25 cellular contexts compared by ENCODE assay signal in genomic region chr12:132376464-132376830, GRCh38. TPM values are rescaled to one million over a fixed set of nuclear protein-coding genes. Genes with fewer than 3 reads are reported as not detected.
"Had no signal": no experiment of that assay in that cellular context is flagged by ENCODE, and none has a peak within 500 bp of the region (broad histone marks: within the 10 kb centered on the region; RNA-seq: fewer than 3 reads in every experiment).

No MANE protein-coding gene starts in this region.

- H3K4me3 Mint-ChIP-seq: activated B cell treated with CpG ODN at 0.5 μM for 24 hours; activated CD4-positive, alpha-beta T cell treated with anti-CD3 and anti-CD28 coated beads, Interleukin-2, amount 10 ng/mL, durations not matched to agents 24 days and 14 days; activated CD8-positive, alpha-beta memory T cell treated with anti-CD3 and anti-CD28 coated beads, Interleukin-2, amount 10 ng/mL, durations not matched to agents 7 days and 5 days; activated naive CD4-positive, alpha-beta T cell treated with anti-CD3 and anti-CD28 coated beads for 36 hours; activated naive CD8-positive, alpha-beta T cell treated with anti-CD3 and anti-CD28 coated beads for 36 hours; activated T-cell treated with anti-CD3 and anti-CD28 coated beads, Interleukin-2, amount 50 U/mL, for 24 hours; activated T-helper 1 cell treated with anti-CD3 and anti-CD28 coated beads, Interleukin-12 subunit alpha, Interleukin-12 subunit beta, Interleukin-2, Interleukin-4 antibody, amounts not matched to agents 30 ng/mL and 10 ng/mL and 1 ng/mL, durations not matched to agents 14 hours and 24 hours and 36 hours; T-cell had no signal

- H3K27ac Mint-ChIP-seq: activated B cell treated with CpG ODN at 0.5 μM for 24 hours; activated CD4-positive, alpha-beta T cell treated with anti-CD3 and anti-CD28 coated beads, Interleukin-2, amount 10 ng/mL, durations not matched to agents 24 days and 14 days; activated CD8-positive, alpha-beta memory T cell treated with anti-CD3 and anti-CD28 coated beads, Interleukin-2, amount 10 ng/mL, durations not matched to agents 7 days and 5 days; activated naive CD4-positive, alpha-beta T cell treated with anti-CD3 and anti-CD28 coated beads for 36 hours; activated naive CD8-positive, alpha-beta T cell treated with anti-CD3 and anti-CD28 coated beads for 36 hours; activated T-cell treated with anti-CD3 and anti-CD28 coated beads, Interleukin-2, amount 50 U/mL, for 24 hours; activated T-helper 1 cell treated with anti-CD3 and anti-CD28 coated beads, Interleukin-12 subunit alpha, Interleukin-12 subunit beta, Interleukin-2, Interleukin-4 antibody, amounts not matched to agents 30 ng/mL and 10 ng/mL and 1 ng/mL, durations not matched to agents 14 hours and 24 hours and 36 hours; T-cell had no signal

- H3K4me1 Mint-ChIP-seq: activated B cell treated with CpG ODN at 0.5 μM for 24 hours; activated CD4-positive, alpha-beta T cell treated with anti-CD3 and anti-CD28 coated beads, Interleukin-2, amount 10 ng/mL, durations not matched to agents 24 days and 14 days; activated CD8-positive, alpha-beta memory T cell treated with anti-CD3 and anti-CD28 coated beads, Interleukin-2, amount 10 ng/mL, durations not matched to agents 7 days and 5 days had no signal

- H3K9me3 Mint-ChIP-seq: activated B cell treated with CpG ODN at 0.5 μM for 24 hours; activated CD4-positive, alpha-beta T cell treated with anti-CD3 and anti-CD28 coated beads, Interleukin-2, amount 10 ng/mL, durations not matched to agents 24 days and 14 days; activated naive CD4-positive, alpha-beta T cell treated with anti-CD3 and anti-CD28 coated beads for 36 hours; activated naive CD8-positive, alpha-beta T cell treated with anti-CD3 and anti-CD28 coated beads for 36 hours; activated T-cell treated with anti-CD3 and anti-CD28 coated beads, Interleukin-2, amount 50 U/mL, for 24 hours; activated T-helper 1 cell treated with anti-CD3 and anti-CD28 coated beads, Interleukin-12 subunit alpha, Interleukin-12 subunit beta, Interleukin-2, Interleukin-4 antibody, amounts not matched to agents 30 ng/mL and 10 ng/mL and 1 ng/mL, durations not matched to agents 14 hours and 24 hours and 36 hours; T-cell had no signal

- H3K27ac ChIP-seq: brain microvascular endothelial cell, cardiac muscle cell, SK-N-MC had no signal

- DNase-seq: activated B cell treated with CpG ODN at 0.5 μM for 24 hours; activated CD4-positive, alpha-beta T cell treated with anti-CD3 and anti-CD28 coated beads for 1 hour; activated CD4-positive, alpha-beta T cell treated with anti-CD3 and anti-CD28 coated beads, Interleukin-2, amount 10 ng/mL, durations not matched to agents 24 days and 14 days; activated CD4-positive, alpha-beta T cell treated with anti-CD3 and anti-CD28 coated beads, Interleukin-2, amount 50 U/mL, for 48 hours; activated CD8-positive, alpha-beta memory T cell treated with anti-CD3 and anti-CD28 coated beads, Interleukin-2, amount 10 ng/mL, durations not matched to agents 7 days and 5 days; activated effector memory CD4-positive, alpha-beta T cell treated with anti-CD3 and anti-CD28 coated beads, Interleukin-2, amount 50 U/mL, for 16 hours; activated naive CD4-positive, alpha-beta T cell treated with anti-CD3 and anti-CD28 coated beads for 36 hours; activated naive CD8-positive, alpha-beta T cell treated with anti-CD3 and anti-CD28 coated beads for 36 hours; activated T-cell treated with anti-CD3 and anti-CD28 coated beads, Interleukin-2, amount 50 U/mL, for 24 hours; brain microvascular endothelial cell; MG63; NCI-H1105; NCI-H1436; NCI-H1694 treated with DMSO at 0.1 percent for 48 hours; NCI-H2029 treated with DMSO at 0.1 percent for 48 hours; NCI-H345; NCI-H510A; NCI-H526 treated with DMSO at 0.1 percent for 48 hours; NCI-H82; T-cell; T-helper 2 cell; T1000 had no signal

- H3K4me3 ChIP-seq: cardiac muscle cell, MG63, SK-N-MC had no signal

- H3K36me3 Mint-ChIP-seq: activated CD8-positive, alpha-beta memory T cell treated with anti-CD3 and anti-CD28 coated beads, Interleukin-2, amount 10 ng/mL, durations not matched to agents 7 days and 5 days; activated naive CD8-positive, alpha-beta T cell treated with anti-CD3 and anti-CD28 coated beads for 36 hours; T-cell had no signal

- H3K36me3 ChIP-seq: brain microvascular endothelial cell, cardiac muscle cell, MG63 had no signal

RNA-seq across cellular contexts. Expression of gene GALNT9, which starts 47.1 kb away (rescaled TPM):
- total RNA-seq: activated B cell treated with CpG ODN at 0.5 μM for 24 hours; activated CD4-positive, alpha-beta T cell treated with anti-CD3 and anti-CD28 coated beads, Interleukin-2, amount 10 ng/mL, durations not matched to agents 24 days and 14 days; activated CD8-positive, alpha-beta memory T cell treated with anti-CD3 and anti-CD28 coated beads, Interleukin-2, amount 10 ng/mL, durations not matched to agents 7 days and 5 days; activated naive CD8-positive, alpha-beta T cell treated with anti-CD3 and anti-CD28 coated beads for 36 hours; activated T-helper 1 cell treated with anti-CD3 and anti-CD28 coated beads, Interleukin-12 subunit alpha, Interleukin-12 subunit beta, Interleukin-2, Interleukin-4 antibody, amounts not matched to agents 30 ng/mL and 10 ng/mL and 1 ng/mL, durations not matched to agents 14 hours and 24 hours and 36 hours had no signal
